21 cellular contexts compared by ENCODE assay signal in genomic region chr22:37333724-37334460, GRCh38. TPM values are rescaled to one million over a fixed set of nuclear protein-coding genes. Genes with fewer than 3 reads are reported as not detected.
A peak's percentile ranks its signal among the peaks of the same experiment; 100 is the strongest.
DNase-seq lines count a peak whose midpoint lies in the region; FAIRE-seq and TF ChIP-seq lines count a peak whose summit lies in the region.
"Had no signal": no experiment of that assay in that cellular context is flagged by ENCODE, and none has a peak within 500 bp of the region (broad histone marks: within the 10 kb centered on the region; RNA-seq: fewer than 3 reads in every experiment).

No MANE protein-coding gene starts in this region.

- H2BK12ac ChIP-seq in H9 (ENCODE audit: insufficient read length, low read depth, low read length), result no peak overlapping the region

- H2AK5ac ChIP-seq in H9 (ENCODE audit: insufficient read length, low read length), result no peak overlapping the region

- DNase-seq in H9, result no peak
- DNase-seq in keratinocyte (ENCODE audit: low read depth, low spot score), result no peak
- DNase-seq in NCI-H1417 treated with DMSO at 0.1 percent for 48 hours (lab: John Stamatoyannopoulos, UW), result no peak
- DNase-seq in glomerular visceral epithelial cell (ENCODE audit: extremely low spot score), result no peak
- no peak for DNase-seq in NCI-H187 (lab: John Stamatoyannopoulos, UW)
- DNase-seq: activated CD4-positive, CD25-positive, alpha-beta regulatory T cell; activated CD8-positive, alpha-beta T cell treated with anti-CD3 and anti-CD28 coated beads, Interleukin-2, amount 10 ng/mL, durations not matched to agents 7 days and 5 days; activated gamma-delta T cell; AML-193; aorta; foreskin melanocyte; natural killer cell; NCI-H1694; SHP77 treated with DMSO at 0.1 percent for 48 hours; spleen; testis had no signal

- no peak overlapping the region for H3K4ac ChIP-seq in H9 (ENCODE audit: low read depth, low read length)

- H4K8ac ChIP-seq in H9 (replicated peaks; ENCODE audit: insufficient read length, low read depth, low read length), result no peak overlapping the region

- peaks cover 45% of the 10 kb centered on the region for H3K4me1 ChIP-seq in BLaER1
- H3K4me1 ChIP-seq in H9 (ENCODE audit: insufficient read depth, low read length), result no peaks in the 10 kb centered on the region
- H3K4me1 ChIP-seq in keratinocyte (ENCODE audit: control insufficient read depth, extremely low read depth, insufficient read depth, low read length), result peaks cover 38% of the 10 kb centered on the region
- H3K4me1 ChIP-seq: testis had no signal

- peaks cover 18% of the 10 kb centered on the region; the same call in 1 of the 2 replicates for H4K20me1 ChIP-seq in BLaER1
- H4K20me1 ChIP-seq in H9 (ENCODE audit: control insufficient read depth, insufficient read depth, insufficient read length), result no peaks in the 10 kb centered on the region
- no peaks in the 10 kb centered on the region for H4K20me1 ChIP-seq in keratinocyte (ENCODE audit: control insufficient read depth, extremely low read depth, insufficient read depth, low read length)

- H3K27ac Mint-ChIP-seq in H9 (no peak overlapping the region), brain (peak overlapping the region in 2 of 5 experiments; percentile 15 to 32)
- H3K27ac Mint-ChIP-seq: activated CD8-positive, alpha-beta T cell treated with anti-CD3 and anti-CD28 coated beads, Interleukin-2, amount 10 ng/mL, durations not matched to agents 7 days and 5 days; natural killer cell had no signal

- no peak overlapping the region for H2BK15ac ChIP-seq in H9 (ENCODE audit: low read depth, low read length)

- no peak overlapping the region for H4K5ac ChIP-seq in H9 (ENCODE audit: insufficient read length, low read depth, low read length)

- H3K23ac ChIP-seq in H9 (ENCODE audit: insufficient read length, low read depth, low read length), result no peak overlapping the region

- no peak overlapping the region for H3K9ac ChIP-seq in BLaER1
- no peak overlapping the region for H3K9ac ChIP-seq in H9 (ENCODE audit: extremely low read depth, insufficient read length, low read length)
- H3K9ac ChIP-seq in keratinocyte (ENCODE audit: control insufficient read depth, extremely low read depth, insufficient read depth, low read length), result no peak overlapping the region

- H3K23me2 ChIP-seq in H9 (ENCODE audit: insufficient read length, low read depth, low read length, poor library complexity, severe bottlenecking), result peaks cover 10% of the 10 kb centered on the region

- H3K9me3 ChIP-seq in BLaER1 (no peaks in the 10 kb centered on the region), H9 (ENCODE audit: control insufficient read depth, low read depth, low read length) (no peaks in the 10 kb centered on the region), keratinocyte (ENCODE audit: control insufficient read depth, low read depth, low read length) (no peaks in the 10 kb centered on the region)
- H3K9me3 ChIP-seq: spleen, testis had no signal

- H3K27me3 Mint-ChIP-seq in H9 (ENCODE audit: low read depth), result peaks cover 81% of the 10 kb centered on the region
- H3K27me3 Mint-ChIP-seq in brain, result peaks cover 77% of the 10 kb centered on the region

- FAIRE-seq in keratinocyte (lab: Jason Lieb, UNC), result no peak
- FAIRE-seq: D721Med, endothelial cell of umbilical vein had no signal

- H3K36me3 Mint-ChIP-seq in H9 (ENCODE audit: insufficient read depth in 1 of 3, low read depth in 3 of 3) (no peaks in the 10 kb centered on the region), brain (no peaks in the 10 kb centered on the region)
- H3K36me3 Mint-ChIP-seq: natural killer cell had no signal

- no peak overlapping the region for H3K56ac ChIP-seq in H9 (ENCODE audit: insufficient read length, low read depth, low read length)

- H3K4me3 ChIP-seq in BLaER1 (0 out of 2 replicates have a peak overlapping the region, but pooled peaks have one; percentile 16), keratinocyte (ENCODE audit: control insufficient read depth in 2 of 3, extremely low read depth in 1 of 3, insufficient read depth in 2 of 3, low read depth in 1 of 3, low read length in 3 of 3) (peak overlapping the region in 2 of 3 experiments; percentile 20 to 40)
- H3K4me3 ChIP-seq: lung had no signal

- H2AFZ ChIP-seq in H9 (ENCODE audit: low read length), result no peak overlapping the region
- peak overlapping the region; percentile 35 for H2AFZ ChIP-seq in keratinocyte (ENCODE audit: control insufficient read depth, low read length)

- H3K14ac ChIP-seq in H9 (ENCODE audit: insufficient read depth, low read length), result no peak overlapping the region

- H3K27ac ChIP-seq in BLaER1 (no peak overlapping the region), H9 (ENCODE audit: insufficient read length, low read depth, low read length) (no peak overlapping the region), keratinocyte (ENCODE audit: control insufficient read depth, insufficient read depth, low read length) (no peak overlapping the region)
- H3K27ac ChIP-seq: spleen, testis had no signal

- H3K4me3 Mint-ChIP-seq in H9 (peak overlapping the region; percentile 55 to 79), brain (peak overlapping the region in 4 of 5 experiments; percentile 56 to 78 (median 67))
- H3K4me3 Mint-ChIP-seq: activated CD8-positive, alpha-beta T cell treated with anti-CD3 and anti-CD28 coated beads, Interleukin-2, amount 10 ng/mL, durations not matched to agents 7 days and 5 days; natural killer cell had no signal

- peaks cover 24 to 58% of the 10 kb centered on the region in 2 experiments for H3K4me1 Mint-ChIP-seq in H9
- H3K4me1 Mint-ChIP-seq in brain, result peaks cover 83% of the 10 kb centered on the region

- peaks cover 80% of the 10 kb centered on the region for H3K27me3 ChIP-seq in BLaER1
- H3K27me3 ChIP-seq in H9 (ENCODE audit: insufficient read depth, low read length), result peaks cover 3% of the 10 kb centered on the region; the same call in 1 of the 2 replicates
- H3K27me3 ChIP-seq in keratinocyte (ENCODE audit: control insufficient read depth, extremely low read depth, insufficient read depth, low read length), result peaks cover 23% of the 10 kb centered on the region
- H3K27me3 ChIP-seq: testis had no signal

- H3K79me2 ChIP-seq in H9 (ENCODE audit: insufficient read depth, low read length), result no peaks in the 10 kb centered on the region
- H3K79me2 ChIP-seq in keratinocyte (ENCODE audit: control insufficient read depth, insufficient read depth, low read length), result no peaks in the 10 kb centered on the region

- no peak overlapping the region for H4K91ac ChIP-seq in H9 (ENCODE audit: insufficient read length, low read depth, low read length)

- H3K4me2 ChIP-seq in BLaER1, result peak overlapping the region; percentile 33; the same call in 1 of the 2 replicates
- peak overlapping the region; percentile 69 for H3K4me2 ChIP-seq in H9 (ENCODE audit: insufficient read depth, insufficient read length, low read length)
- peak overlapping the region; percentile 63 for H3K4me2 ChIP-seq in keratinocyte (ENCODE audit: control insufficient read depth, extremely low read depth, insufficient read depth, low read depth, low read length)

- H3K79me1 ChIP-seq in H9 (ENCODE audit: insufficient read depth, low read depth, low read length, poor library complexity, severe bottlenecking), result no peaks in the 10 kb centered on the region

- no peak for TF ChIP-seq CTCF in H9 (conservative IDR thresholded peaks at IDR 0.05)
- TF ChIP-seq CTCF in brain (conservative IDR thresholded peaks at IDR 0.05), result no peak
- TF ChIP-seq CTCF in keratinocyte (optimal IDR thresholded peaks at IDR 0.05 in 1 of 3, IDR thresholded peaks at IDR 0.05 in 1 of 3, conservative IDR thresholded peaks at IDR 0.05 in 1 of 3; ENCODE audit: extremely low read depth in 1 of 3, insufficient read depth in 2 of 3, low read length in 3 of 3), result no peak

- no peak overlapping the region for H2BK20ac ChIP-seq in H9 (ENCODE audit: low read depth, low read length, poor library complexity, severe bottlenecking)

- no peaks in the 10 kb centered on the region; a peak in 1 of 5 replicates for H3K9me3 Mint-ChIP-seq in H9
- H3K9me3 Mint-ChIP-seq in brain, result peaks cover 0 to 11% (median 0%) of the 10 kb centered on the region in 5 experiments
- H3K9me3 Mint-ChIP-seq: natural killer cell had no signal

- no peak overlapping the region for H3K18ac ChIP-seq in H9 (ENCODE audit: insufficient read length, low read depth, low read length)

- no peaks in the 10 kb centered on the region for H3K36me3 ChIP-seq in BLaER1
- no peaks in the 10 kb centered on the region for H3K36me3 ChIP-seq in keratinocyte (ENCODE audit: control insufficient read depth in 2 of 2, extremely low read depth in 1 of 2, insufficient read depth in 2 of 2, low read length in 2 of 2)
- H3K36me3 ChIP-seq: spleen had no signal

- no peak overlapping the region for H2BK5ac ChIP-seq in H9 (ENCODE audit: insufficient read length, low read length)

- no peak overlapping the region for H3T11ph ChIP-seq in H9 (ENCODE audit: low read length)

- H2BK120ac ChIP-seq in H9 (ENCODE audit: low read depth, low read length, poor library complexity, severe bottlenecking), result no peak overlapping the region

- WGBS in H9 (ENCODE audit: extremely low coverage, insufficient read length, low lambda C conversion rate), result no CpG with 5 or more reads among the region's 11 CpGs

- no peaks in the 10 kb centered on the region for H3K9me1 ChIP-seq in keratinocyte (ENCODE audit: control insufficient read depth, extremely low read depth, insufficient read depth, low read length)

- dilution Hi-C loops in keratinocyte (cut with MboI; ENCODE audit: extremely low pct_ligation_motif_present, low sequenced_read_pairs), result no loop called here

RNA-seq across cellular contexts. Expression of gene CYTH4, which starts 51.6 kb away (rescaled TPM):
- total RNA-seq in H9 (2021), result not detected in 2 replicates
- polyA plus RNA-seq in brain (ENCODE audit: insufficient read depth, low read depth, low replicate concordance) (1.3 TPM), keratinocyte (0.05 to 0.12 TPM (median 0.06 TPM) in 3 replicates)
- not detected for polyA plus RNA-seq in keratinocyte (2011; ENCODE audit: low read depth)
- 0.02 TPM in 1 of 2 replicates, not detected in the other for polyA plus RNA-seq in keratinocyte (2011; cell fraction: cytosol; rRNA removed)
- polyA plus RNA-seq in keratinocyte (2011; cell fraction: nucleus; rRNA removed), result 0.09 TPM in 1 of 2 replicates, not detected in the other
- not detected in 2 replicates for polyA plus RNA-seq in keratinocyte (2012; ENCODE audit: low replicate concordance)
- polyA minus RNA-seq in keratinocyte, result not detected in 3 replicates
- polyA minus RNA-seq in keratinocyte (2011; cell fraction: cytosol; rRNA and poly(A)+ RNA removed), result not detected
- polyA minus RNA-seq in keratinocyte (2011; cell fraction: nucleus; rRNA and poly(A)+ RNA removed), result not detected in 2 replicates
- total RNA-seq: endothelial cell of umbilical vein had no signal
